ENCODE assay signal across 24 cellular contexts in genomic region chr14:62216121-62216520, GRCh38.
DNase-seq lines count a peak whose midpoint lies in the region; ATAC-seq and TF ChIP-seq lines count a peak whose summit lies in the region.
"Had no signal": no experiment of that assay in that cellular context is flagged by ENCODE, and none has a peak within 500 bp of the region (broad histone marks: within the 10 kb centered on the region; RNA-seq: fewer than 3 reads in every experiment).

No MANE protein-coding gene starts in this region.

- no peak overlapping the region for H2BK120ac ChIP-seq in mesendoderm (ENCODE audit: low read depth, low read length)

- 69% methylated on average over 4 of the region's 4 CpGs for WGBS in mammary epithelial cell (ENCODE audit: low coverage, missing lambda C conversion rate)
- WGBS in mesendoderm (ENCODE audit: extremely low coverage, insufficient coverage, low lambda C conversion rate) = no CpG with 5 or more reads among the region's 4 CpGs

- BruUV-seq in MCF 10A (replicated peaks; lab: Mats Ljungman, UMichigan) (no TSS peak), mammary epithelial cell (replicated peaks; lab: Mats Ljungman, UMichigan) (no TSS peak)

- H2BK15ac ChIP-seq in mesendoderm (replicated peaks; ENCODE audit: low read depth) = no peak overlapping the region

- no peak for TF ChIP-seq CTCF in MCF 10A (IDR thresholded peaks at IDR 0.05; ENCODE audit: unreplicated experiment)
- TF ChIP-seq CTCF in mammary epithelial cell (conservative IDR thresholded peaks at IDR 0.05 in 1 of 2, IDR thresholded peaks at IDR 0.05 in 1 of 2; ENCODE audit: extremely low read depth in 1 of 2, insufficient read depth in 1 of 2, low read depth in 1 of 2, low read length in 2 of 2) = no peak
- TF ChIP-seq CTCF in glutamatergic neuron (IDR thresholded peaks at IDR 0.05; ENCODE audit: partially characterized antibody, unreplicated experiment) = no peak

- H4K5ac ChIP-seq in mesendoderm (ENCODE audit: low read length) = no peak overlapping the region

- H3K9me3 ChIP-seq in mammary epithelial cell (replicated peaks; ENCODE audit: insufficient read depth, low read length) = no peaks in the 10 kb centered on the region
- H3K9me3 ChIP-seq: A549; BE2C; BLaER1 treated with 17β-estradiol and CSF1 and Interleukin-3, amounts not matched to agents 10 nM and 100 nM; HAP-1 had no signal

- POLR2A ChIA-PET in MCF 10A (lab: Yijun Ruan, JAX) = no interaction called here

- dilution Hi-C loops in mammary epithelial cell (cut with HindIII; ENCODE audit: low sequenced_read_pairs) = no loop called here

- H3K27me3 ChIP-seq in mammary epithelial cell (ENCODE audit: insufficient read depth, low read length) = no peaks in the 10 kb centered on the region
- no peaks in the 10 kb centered on the region for H3K27me3 ChIP-seq in mesendoderm (ENCODE audit: insufficient read depth, low read length, poor library complexity)
- H3K27me3 ChIP-seq: BE2C; BLaER1 treated with 17β-estradiol and CSF1 and Interleukin-3, amounts not matched to agents 10 nM and 100 nM had no signal

- H3K79me2 ChIP-seq in mammary epithelial cell (ENCODE audit: insufficient read depth, low read length) = no peaks in the 10 kb centered on the region
- H3K79me2 ChIP-seq in mesendoderm (ENCODE audit: control insufficient read depth, insufficient read depth, low read length) = no peaks in the 10 kb centered on the region

- H4K20me1 ChIP-seq in mammary epithelial cell (ENCODE audit: insufficient read depth, low read length) = no peaks in the 10 kb centered on the region
- H4K20me1 ChIP-seq: BLaER1 treated with 17β-estradiol and CSF1 and Interleukin-3, amounts not matched to agents 10 nM and 100 nM had no signal

- no peak for ATAC-seq in HG03469 (IDR thresholded peaks at IDR 0.05; ENCODE audit: unreplicated experiment)
- ATAC-seq in HG03432 (IDR thresholded peaks at IDR 0.05; ENCODE audit: unreplicated experiment) = no peak
- ATAC-seq: A549 had no signal

- no peak overlapping the region for H3K27ac Mint-ChIP-seq in MCF 10A (ENCODE audit: low read depth, unreplicated experiment)
- H3K27ac Mint-ChIP-seq in glutamatergic neuron (ENCODE audit: unreplicated experiment) = no peak overlapping the region
- H3K27ac Mint-ChIP-seq: CD14-positive monocyte; CD4-positive, alpha-beta T cell; CD8-positive, alpha-beta memory T cell; HFFc6 had no signal

- H3K36me3 ChIP-seq in mammary epithelial cell (ENCODE audit: insufficient read depth, low read length) (no peaks in the 10 kb centered on the region), mesendoderm (ENCODE audit: control insufficient read depth, insufficient read depth, low read length) (no peaks in the 10 kb centered on the region)
- H3K36me3 ChIP-seq: BE2C; BLaER1 treated with 17β-estradiol and CSF1 and Interleukin-3, amounts not matched to agents 10 nM and 100 nM; HAP-1 had no signal

- H3K27ac ChIP-seq in mammary epithelial cell (ENCODE audit: insufficient read depth, low read depth, low read length) (no peak overlapping the region), mesendoderm (ENCODE audit: low read depth, low read length) (no peak overlapping the region)
- H3K27ac ChIP-seq: A549; BLaER1 treated with 17β-estradiol and CSF1 and Interleukin-3, amounts not matched to agents 10 nM and 100 nM had no signal

- H3K4me2 ChIP-seq in mammary epithelial cell (ENCODE audit: insufficient read depth, low read depth, low read length) (no peak overlapping the region), mesendoderm (ENCODE audit: low read length) (no peak overlapping the region)
- H3K4me2 ChIP-seq: A549; BLaER1 treated with 17β-estradiol and CSF1 and Interleukin-3, amounts not matched to agents 10 nM and 100 nM had no signal

- H3K4me1 ChIP-seq in mammary epithelial cell (ENCODE audit: insufficient read depth, low read length) (peaks cover 4% of the 10 kb centered on the region), mesendoderm (ENCODE audit: control insufficient read depth, low read depth, low read length) (no peaks in the 10 kb centered on the region)
- H3K4me1 ChIP-seq: A549; BE2C; BLaER1 treated with 17β-estradiol and CSF1 and Interleukin-3, amounts not matched to agents 10 nM and 100 nM; HAP-1 had no signal

- peak; percentile 17 for DNase-seq in MCF 10A (ENCODE audit: unreplicated experiment)
- no peak for DNase-seq in mammary epithelial cell
- peak; percentile 94 for DNase-seq in SK-MEL-5 (ENCODE audit: low read depth, low spot score)
- DNase-seq in mesendoderm = no peak
- DNase-seq in glutamatergic neuron = no peak
- DNase-seq: 8988T; ACHN; AML-193; BE2C; Calu3; CD4-positive, alpha-beta T cell; CD8-positive, alpha-beta memory T cell; COR-L47; DMS53; DMS79 treated with DMSO at 0.1 percent for 48 hours; GF-D8; GOT3; HFFc6 had no signal

- H3K79me1 ChIP-seq in mesendoderm (ENCODE audit: low read length) = no peaks in the 10 kb centered on the region

- H3K4me3 ChIP-seq in mammary epithelial cell (replicated peaks in 1 of 3; ENCODE audit: insufficient read depth in 1 of 3, low read depth in 2 of 3, low read length in 3 of 3) = no peak overlapping the region
- no peak overlapping the region for H3K4me3 ChIP-seq in mesendoderm (ENCODE audit: low read length)
- H3K4me3 ChIP-seq: A549; BLaER1 treated with 17β-estradiol and CSF1 and Interleukin-3, amounts not matched to agents 10 nM and 100 nM; HAP-1 had no signal

- H3K56ac ChIP-seq in mesendoderm (ENCODE audit: low read length) = peak overlapping the region; percentile 39

- H3K4ac ChIP-seq in mesendoderm (ENCODE audit: low read depth, low read length) = no peak overlapping the region

- H3K27me3 Mint-ChIP-seq in MCF 10A (ENCODE audit: insufficient read depth, unreplicated experiment) (no peaks in the 10 kb centered on the region), glutamatergic neuron (ENCODE audit: unreplicated experiment) (no peaks in the 10 kb centered on the region)

- CTCF ChIA-PET in MCF 10A (lab: Yijun Ruan, JAX) = no interaction called here
- CTCF ChIA-PET in mammary epithelial cell (lab: Charles Lee; ENCODE audit: low non-redundant PET) = no interaction called here

- peaks cover 18% of the 10 kb centered on the region for H3K4me1 Mint-ChIP-seq in MCF 10A (ENCODE audit: insufficient read depth, unreplicated experiment)
- H3K4me1 Mint-ChIP-seq in glutamatergic neuron (ENCODE audit: low read depth, unreplicated experiment) = no peaks in the 10 kb centered on the region
- H3K4me1 Mint-ChIP-seq: CD14-positive monocyte; CD8-positive, alpha-beta memory T cell had no signal

- in situ Hi-C loops in mammary epithelial cell (cut with MboI; ENCODE audit: low sequenced_read_pairs in 2 of 2) = no loop called here
- in situ Hi-C loops in SK-MEL-5 (cut with HindIII; ENCODE audit: low pct_unique_long_range_greater_than_20kb, low sequenced_read_pairs) = no loop called here

- intact Hi-C loops in MCF 10A (cut with micrococcal nuclease) (no loop called here), mammary epithelial cell (cut with micrococcal nuclease) (no loop called here)

- no peak overlapping the region for H3K9ac ChIP-seq in mammary epithelial cell (ENCODE audit: insufficient read depth, low read length)
- H3K9ac ChIP-seq in mesendoderm (ENCODE audit: low read length) = no peak overlapping the region
- H3K9ac ChIP-seq: BLaER1 treated with 17β-estradiol and CSF1 and Interleukin-3, amounts not matched to agents 10 nM and 100 nM had no signal

- no peak overlapping the region for H3K23ac ChIP-seq in mesendoderm (ENCODE audit: low read length)

- H2AK5ac ChIP-seq in mesendoderm (ENCODE audit: low read length) = no peak overlapping the region

- no peaks in the 10 kb centered on the region for H3K9me3 Mint-ChIP-seq in MCF 10A (ENCODE audit: unreplicated experiment)
- H3K9me3 Mint-ChIP-seq in glutamatergic neuron (ENCODE audit: unreplicated experiment) = no peaks in the 10 kb centered on the region
- H3K9me3 Mint-ChIP-seq: CD4-positive, alpha-beta T cell; HFFc6 had no signal

- no peaks in the 10 kb centered on the region for H3K36me3 Mint-ChIP-seq in MCF 10A (ENCODE audit: insufficient read depth, unreplicated experiment)
- no peaks in the 10 kb centered on the region for H3K36me3 Mint-ChIP-seq in glutamatergic neuron (ENCODE audit: unreplicated experiment)
- H3K36me3 Mint-ChIP-seq: CD14-positive monocyte; CD8-positive, alpha-beta memory T cell had no signal

- H2AFZ ChIP-seq in mammary epithelial cell (ENCODE audit: low read depth, low read length) = no peak overlapping the region

- H4K8ac ChIP-seq in mesendoderm (ENCODE audit: low read depth, low read length) = no peak overlapping the region

- H2BK5ac ChIP-seq in mesendoderm (ENCODE audit: low read length) = no peak overlapping the region

- no peak overlapping the region for H3K18ac ChIP-seq in mesendoderm (ENCODE audit: low read length)

- H3K4me3 Mint-ChIP-seq in MCF 10A (ENCODE audit: unreplicated experiment) (no peak overlapping the region), glutamatergic neuron (ENCODE audit: unreplicated experiment) (no peak overlapping the region)
- H3K4me3 Mint-ChIP-seq: CD14-positive monocyte; CD4-positive, alpha-beta T cell; CD8-positive, alpha-beta memory T cell; HFFc6 had no signal

Comparison
In these comparisons a context has a peak if more than half of its experiments do, and no peak if none do; other contexts are left out.
1. DNase-seq: peak in MCF 10A (single experiment) and SK-MEL-5 (single experiment); none in mammary epithelial cell (single experiment), mesendoderm (single experiment) and glutamatergic neuron (single experiment).